ENCODE assay signal across 8 cellular contexts in genomic region chr4:89836031-89836777, GRCh38. TPM values are rescaled to one million over a fixed set of nuclear protein-coding genes. Genes with fewer than 3 reads are reported as not detected.
DNase-seq lines count a peak whose midpoint lies in the region; TF ChIP-seq lines count a peak whose summit lies in the region.

No MANE protein-coding gene starts in this region.

- no peak for DNase-seq in MM.1S
- peak in 8 of 10 donors; percentile 39 to 71 (median 56) for DNase-seq in dorsolateral prefrontal cortex
- DNase-seq in vagina (ENCODE audit: extremely low spot score in 2 of 2): no peak
- no peak for DNase-seq in NCI-H146 (lab: John Stamatoyannopoulos, UW)
- no peak for DNase-seq in GM10266 (ENCODE audit: extremely low spot score)
- no peak for DNase-seq in GF-D8 (lab: John Stamatoyannopoulos, UW)

- H4K20me1 ChIP-seq in BLaER1 treated with 17β-estradiol and CSF1 and Interleukin-3, amounts not matched to agents 10 nM and 100 nM: no peaks in the 10 kb centered on the region
- no peaks in the 10 kb centered on the region for H4K20me1 ChIP-seq in MM.1S (ENCODE audit: insufficient read depth, low read length)

- 18 to 22% methylated on average over 17 to 22 of the region's 34 CpGs for WGBS in mesodermal cell (ENCODE audit: insufficient coverage in 2 of 2), 2 experiments

- peak overlapping the region; percentile 81 to 93 (median 86) for H3K27ac ChIP-seq in BLaER1 treated with 17β-estradiol and CSF1 and Interleukin-3, amounts not matched to agents 10 nM and 100 nM
- no peak overlapping the region for H3K27ac ChIP-seq in MM.1S (ENCODE audit: low read length)
- H3K27ac ChIP-seq in dorsolateral prefrontal cortex: peak overlapping the region in 58 of 59 donors; percentile 75 to 96 (median 91)
- no peak overlapping the region for H3K27ac ChIP-seq in mesodermal cell (ENCODE audit: low read depth, low read length, severe bottlenecking)
- H3K27ac ChIP-seq in vagina: peak overlapping the region; percentile 59

- H3K79me2 ChIP-seq in MM.1S (ENCODE audit: low read length): no peaks in the 10 kb centered on the region

- intact Hi-C loops in dorsolateral prefrontal cortex (cut with DNase I): loop anchor here (5.0 to 10.0 kb wide), 4 partner anchors 71 to 179 kb away; no protein-coding TSS in a partner anchor
- intact Hi-C loops in vagina (cut with DNase I): no loop called here

- peaks cover 31 to 45% (median 37%) of the 10 kb centered on the region in 11 experiments for H3K36me3 ChIP-seq in BLaER1 treated with 17β-estradiol and CSF1 and Interleukin-3, amounts not matched to agents 10 nM and 100 nM
- H3K36me3 ChIP-seq in MM.1S (replicated peaks; ENCODE audit: insufficient read depth, low read length): no peaks in the 10 kb centered on the region
- H3K36me3 ChIP-seq in mesodermal cell (ENCODE audit: control insufficient read depth, insufficient read depth, low read length): peaks cover 24% of the 10 kb centered on the region
- H3K36me3 ChIP-seq in vagina: no peaks in the 10 kb centered on the region

- peaks cover 0 to 11% (median 0%) of the 10 kb centered on the region in 11 experiments; a peak in 3 of 22 replicates for H3K9me3 ChIP-seq in BLaER1 treated with 17β-estradiol and CSF1 and Interleukin-3, amounts not matched to agents 10 nM and 100 nM (replicated peaks in 1 of 11)
- H3K9me3 ChIP-seq in MM.1S (replicated peaks; ENCODE audit: insufficient read depth, low read length): no peaks in the 10 kb centered on the region
- H3K9me3 ChIP-seq in mesodermal cell (ENCODE audit: control insufficient read depth, low read length): no peaks in the 10 kb centered on the region
- no peaks in the 10 kb centered on the region for H3K9me3 ChIP-seq in vagina

- H3K4me2 ChIP-seq in BLaER1 treated with 17β-estradiol and CSF1 and Interleukin-3, amounts not matched to agents 10 nM and 100 nM: peak overlapping the region; percentile 82 to 100 (median 93)
- H3K4me2 ChIP-seq in MM.1S (ENCODE audit: low read depth, low read length): peak overlapping the region; percentile 51; the same call in 1 of the 2 replicates

- TF ChIP-seq CTCF in MM.1S (IDR thresholded peaks at IDR 0.05; ENCODE audit: low read length) (no peak), dorsolateral prefrontal cortex (IDR thresholded peaks at IDR 0.05 in 54 of 56, conservative IDR thresholded peaks at IDR 0.05 in 2 of 56; ENCODE audit: low read depth in 1 of 56, partially characterized antibody in 56 of 56) (peak in 1 of 56 donors; percentile 22), vagina (IDR thresholded peaks at IDR 0.05) (no peak), GM10266 (IDR thresholded peaks at IDR 0.05; ENCODE audit: control insufficient read depth, insufficient read depth, low read depth, missing control alignments) (no peak)

- H2AFZ ChIP-seq in MM.1S (ENCODE audit: low read length): peak overlapping the region; percentile 57; the same call in 1 of the 2 replicates

- no peaks in the 10 kb centered on the region for H3F3A ChIP-seq in MM.1S (ENCODE audit: insufficient read depth, low read length)

- TF ChIP-seq POLR2A in vagina (IDR thresholded peaks at IDR 0.05): no peak

- peak overlapping the region; percentile 78 to 94 (median 87) for H3K9ac ChIP-seq in BLaER1 treated with 17β-estradiol and CSF1 and Interleukin-3, amounts not matched to agents 10 nM and 100 nM
- H3K9ac ChIP-seq in MM.1S (ENCODE audit: low read length): no peak overlapping the region

- peak overlapping the region; percentile 73 to 95 (median 82) for H3K4me3 ChIP-seq in BLaER1 treated with 17β-estradiol and CSF1 and Interleukin-3, amounts not matched to agents 10 nM and 100 nM
- no peak overlapping the region for H3K4me3 ChIP-seq in MM.1S (ENCODE audit: low read length)
- peak overlapping the region; percentile 64 to 94 (median 80) for H3K4me3 ChIP-seq in dorsolateral prefrontal cortex
- peak overlapping the region; percentile 60 for H3K4me3 ChIP-seq in mesodermal cell (ENCODE audit: extremely low read depth, insufficient read depth, low read length, poor library complexity, severe bottlenecking)
- peak overlapping the region; percentile 50 to 61 for H3K4me3 ChIP-seq in vagina

- H3K4me1 ChIP-seq in BLaER1 treated with 17β-estradiol and CSF1 and Interleukin-3, amounts not matched to agents 10 nM and 100 nM: peaks cover 22 to 48% (median 32%) of the 10 kb centered on the region in 10 experiments
- H3K4me1 ChIP-seq in MM.1S (ENCODE audit: low read length) (no peaks in the 10 kb centered on the region), mesodermal cell (ENCODE audit: control insufficient read depth, insufficient read depth, low read length, poor library complexity, severe bottlenecking) (peaks cover 6% of the 10 kb centered on the region), vagina (no peaks in the 10 kb centered on the region)

- H3K9me2 ChIP-seq in MM.1S (replicated peaks; ENCODE audit: insufficient read depth, low read length): no peaks in the 10 kb centered on the region

- no peaks in the 10 kb centered on the region; a peak in 1 of 22 replicates for H3K27me3 ChIP-seq in BLaER1 treated with 17β-estradiol and CSF1 and Interleukin-3, amounts not matched to agents 10 nM and 100 nM
- H3K27me3 ChIP-seq in MM.1S (replicated peaks; ENCODE audit: insufficient read depth, low read length) (no peaks in the 10 kb centered on the region), dorsolateral prefrontal cortex (no peaks in the 10 kb centered on the region), vagina (no peaks in the 10 kb centered on the region)

RNA-seq across cellular contexts. Expression of gene SNCA, which starts 0.8 kb away (rescaled TPM):
- 100 to 1,000 TPM in 119 of 120 experiments, 10 to 100 TPM in 1; 94.8 to 448 (median 257) TPM for total RNA-seq in dorsolateral prefrontal cortex
- polyA plus RNA-seq in mesodermal cell (2013, experiment 1 of 2): 41.7 TPM
- 39.6 TPM for polyA plus RNA-seq in mesodermal cell (2013, experiment 2 of 2)
- 27.3 TPM for total RNA-seq in vagina

RNA-seq across cellular contexts. Expression of gene MMRN1, which starts 58.5 kb away (rescaled TPM):
- total RNA-seq in dorsolateral prefrontal cortex (10 to 100 TPM in 1 of 120 experiments, 1 to 10 TPM in 62, under 1 TPM in 57; 0.16 to 10.9 (median 1.1) TPM), vagina (96.3 TPM)
- polyA plus RNA-seq in mesodermal cell (2013, experiment 1 of 2): 16.1 TPM
- 12.5 TPM for polyA plus RNA-seq in mesodermal cell (2013, experiment 2 of 2)

Comparison
In these comparisons a context has a peak if more than half of its experiments do, and no peak if none do; other contexts are left out.
1. H3K27ac ChIP-seq: peak in BLaER1 treated with 17β-estradiol and CSF1 and Interleukin-3, amounts not matched to agents 10 nM and 100 nM (11 of 11), dorsolateral prefrontal cortex (58 of 59) and vagina (single experiment); none in MM.1S (single experiment) and mesodermal cell (single experiment).
2. DNase-seq: peak in dorsolateral prefrontal cortex (8 of 10); none in MM.1S (single experiment), vagina (0 of 2), NCI-H146 (single experiment), GM10266 (single experiment) and GF-D8 (single experiment).